Comparison of ENCODE assay signal across 26 cellular contexts in the genomic region with DNA sequence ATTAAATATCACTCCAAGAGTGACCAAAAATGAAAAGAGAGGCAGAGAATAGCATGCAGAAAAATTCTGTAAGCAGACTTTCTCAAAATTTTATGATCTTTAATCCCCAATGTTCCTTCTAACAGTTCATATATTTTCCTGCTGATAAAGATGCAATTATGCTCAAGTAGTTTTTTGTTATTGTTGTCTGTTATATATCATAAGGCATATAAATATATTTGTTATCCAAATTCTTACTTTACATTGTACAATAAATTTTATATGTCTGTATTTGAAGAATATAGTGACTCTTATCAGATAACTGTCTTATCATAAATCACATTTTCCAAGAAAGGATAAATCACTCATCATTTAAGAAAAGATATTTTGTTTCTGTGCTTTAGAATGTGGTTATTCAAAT. TPM values are rescaled to one million over a fixed set of nuclear protein-coding genes. Genes with fewer than 3 reads are reported as not detected.
DNase-seq lines count a peak whose midpoint lies in the region; ATAC-seq, FAIRE-seq and TF ChIP-seq lines count a peak whose summit lies in the region.
"Had no signal": no experiment of that assay in that cellular context is flagged by ENCODE, and none has a peak within 500 bp of the region (broad histone marks: within the 10 kb centered on the region; RNA-seq: fewer than 3 reads in every experiment).

No MANE protein-coding gene starts in this region.

- H3K4me2 ChIP-seq in keratinocyte (ENCODE audit: control insufficient read depth, extremely low read depth, insufficient read depth, low read depth, low read length): peak overlapping the region; percentile 92
- H3K4me2 ChIP-seq: BLaER1, KMS-11 had no signal

- no peak overlapping the region for H3K27ac ChIP-seq in ACC112 (ENCODE audit: low read depth, low read length)
- no peak overlapping the region for H3K27ac ChIP-seq in keratinocyte (ENCODE audit: control insufficient read depth, insufficient read depth, low read length)
- H3K27ac ChIP-seq in suprapubic skin: no peak overlapping the region
- H3K27ac ChIP-seq: BLaER1, KMS-11 had no signal

- no peak for TF ChIP-seq POLR2A in suprapubic skin (IDR thresholded peaks at IDR 0.05)

- H3K79me2 ChIP-seq in ACC112 (ENCODE audit: control insufficient read depth, insufficient read depth, low read length, unreplicated experiment): no peaks in the 10 kb centered on the region
- H3K79me2 ChIP-seq in keratinocyte (ENCODE audit: control insufficient read depth, insufficient read depth, low read length): peaks cover 6% of the 10 kb centered on the region

- no peaks in the 10 kb centered on the region for H3K9me1 ChIP-seq in keratinocyte (ENCODE audit: control insufficient read depth, extremely low read depth, insufficient read depth, low read length)

- no peak for TF ChIP-seq EP300 in suprapubic skin (IDR thresholded peaks at IDR 0.05)

- ATAC-seq in activated CD8-positive, alpha-beta memory T cell treated with anti-CD3 and anti-CD28 coated beads, Interleukin-2, amount 10 ng/mL, durations not matched to agents 7 days and 5 days: no peak
- ATAC-seq: GM12878, HCT116 had no signal

- FAIRE-seq in keratinocyte (lab: Jason Lieb, UNC): no peak
- FAIRE-seq: GM12878 had no signal

- TF ChIP-seq CTCF in keratinocyte (optimal IDR thresholded peaks at IDR 0.05 in 1 of 3, IDR thresholded peaks at IDR 0.05 in 1 of 3, conservative IDR thresholded peaks at IDR 0.05 in 1 of 3; ENCODE audit: extremely low read depth in 1 of 3, insufficient read depth in 2 of 3, low read length in 3 of 3) (no peak), suprapubic skin (IDR thresholded peaks at IDR 0.05) (no peak)

- no peaks in the 10 kb centered on the region for H3K36me3 ChIP-seq in ACC112 (ENCODE audit: insufficient read depth, low read length)
- H3K36me3 ChIP-seq in keratinocyte (ENCODE audit: control insufficient read depth in 2 of 2, extremely low read depth in 1 of 2, insufficient read depth in 2 of 2, low read length in 2 of 2): no peaks in the 10 kb centered on the region
- H3K36me3 ChIP-seq in suprapubic skin: no peaks in the 10 kb centered on the region
- H3K36me3 ChIP-seq: BLaER1 had no signal

- dilution Hi-C loops in keratinocyte (cut with MboI; ENCODE audit: extremely low pct_ligation_motif_present, low sequenced_read_pairs): no loop called here

- H3K9me3 ChIP-seq in keratinocyte (ENCODE audit: control insufficient read depth, low read depth, low read length) (no peaks in the 10 kb centered on the region), suprapubic skin (no peaks in the 10 kb centered on the region)
- H3K9me3 ChIP-seq: BLaER1, Caco-2 had no signal

- no peaks in the 10 kb centered on the region for H4K20me1 ChIP-seq in keratinocyte (ENCODE audit: control insufficient read depth, extremely low read depth, insufficient read depth, low read length)
- H4K20me1 ChIP-seq: BLaER1 had no signal

- no peaks in the 10 kb centered on the region for H3K9me3 Mint-ChIP-seq in activated CD8-positive, alpha-beta memory T cell treated with anti-CD3 and anti-CD28 coated beads, Interleukin-2, amount 10 ng/mL, durations not matched to agents 7 days and 5 days (ENCODE audit: low read depth)
- H3K9me3 Mint-ChIP-seq: CD4-positive, alpha-beta T cell had no signal

- H3K4me1 Mint-ChIP-seq in activated CD8-positive, alpha-beta memory T cell treated with anti-CD3 and anti-CD28 coated beads, Interleukin-2, amount 10 ng/mL, durations not matched to agents 7 days and 5 days: no peaks in the 10 kb centered on the region

- H3K27ac Mint-ChIP-seq in activated CD8-positive, alpha-beta memory T cell treated with anti-CD3 and anti-CD28 coated beads, Interleukin-2, amount 10 ng/mL, durations not matched to agents 7 days and 5 days: no peak overlapping the region
- H3K27ac Mint-ChIP-seq: CD4-positive, alpha-beta T cell had no signal

- DNase-seq in NCI-H526 treated with DMSO at 0.1 percent for 48 hours (lab: John Stamatoyannopoulos, UW): peak; percentile 34
- DNase-seq in keratinocyte (ENCODE audit: low read depth, low spot score): no peak
- DNase-seq in suprapubic skin (ENCODE audit: low spot score in 2 of 2): no peak
- no peak for DNase-seq in activated CD8-positive, alpha-beta memory T cell treated with anti-CD3 and anti-CD28 coated beads, Interleukin-2, amount 10 ng/mL, durations not matched to agents 7 days and 5 days
- no peak for DNase-seq in COLO668 (lab: John Stamatoyannopoulos, UW; ENCODE audit: unreplicated experiment)
- DNase-seq in mucosa of gallbladder (ENCODE audit: low spot score): no peak
- DNase-seq: ACHN; Caco-2; CD4-positive, alpha-beta T cell; DMS 273 treated with DMSO at 0.1 percent for 48 hours; DND-41; GOT3; IMR-90; NCI-H1105; NCI-H146; NCI-H2029; NCI-H2171; NCI-H345; NCI-H524 treated with DMSO at 0.1 percent for 48 hours; Right ventricle myocardium superior had no signal

- H2AFZ ChIP-seq in ACC112 (ENCODE audit: low read length, unreplicated experiment): peak overlapping the region; percentile 1
- no peak overlapping the region for H2AFZ ChIP-seq in keratinocyte (ENCODE audit: control insufficient read depth, low read length)

- no peak overlapping the region for H3K4me3 ChIP-seq in ACC112 (ENCODE audit: low read depth, low read length)
- peak overlapping the region in 1 of 3 experiments; percentile 69 for H3K4me3 ChIP-seq in keratinocyte (ENCODE audit: control insufficient read depth in 2 of 3, extremely low read depth in 1 of 3, insufficient read depth in 2 of 3, low read depth in 1 of 3, low read length in 3 of 3)
- H3K4me3 ChIP-seq in suprapubic skin: peak overlapping the region; percentile 52
- H3K4me3 ChIP-seq: BLaER1, GM12878 had no signal

- H3K4me3 Mint-ChIP-seq in activated CD8-positive, alpha-beta memory T cell treated with anti-CD3 and anti-CD28 coated beads, Interleukin-2, amount 10 ng/mL, durations not matched to agents 7 days and 5 days: no peak overlapping the region
- H3K4me3 Mint-ChIP-seq: CD4-positive, alpha-beta T cell had no signal

- H3K27me3 Mint-ChIP-seq in activated CD8-positive, alpha-beta memory T cell treated with anti-CD3 and anti-CD28 coated beads, Interleukin-2, amount 10 ng/mL, durations not matched to agents 7 days and 5 days: no peaks in the 10 kb centered on the region
- H3K27me3 Mint-ChIP-seq: CD4-positive, alpha-beta T cell had no signal

- no peak overlapping the region for H3K9ac ChIP-seq in keratinocyte (ENCODE audit: control insufficient read depth, extremely low read depth, insufficient read depth, low read length)
- H3K9ac ChIP-seq: BLaER1, KMS-11 had no signal

- peaks cover 42% of the 10 kb centered on the region for H3K4me1 ChIP-seq in ACC112 (ENCODE audit: control insufficient read depth, insufficient read depth, low read length, unreplicated experiment)
- H3K4me1 ChIP-seq in keratinocyte (ENCODE audit: control insufficient read depth, extremely low read depth, insufficient read depth, low read length): peaks cover 48% of the 10 kb centered on the region
- H3K4me1 ChIP-seq in suprapubic skin: peaks cover 30% of the 10 kb centered on the region
- H3K4me1 ChIP-seq: BLaER1 had no signal

- H3K27me3 ChIP-seq in ACC112 (ENCODE audit: insufficient read depth, low read length) (no peaks in the 10 kb centered on the region), keratinocyte (ENCODE audit: control insufficient read depth, extremely low read depth, insufficient read depth, low read length) (no peaks in the 10 kb centered on the region), suprapubic skin (no peaks in the 10 kb centered on the region)
- H3K27me3 ChIP-seq: BLaER1 had no signal

- CTCF ChIA-PET in activated CD8-positive, alpha-beta memory T cell treated with anti-CD3 and anti-CD28 coated beads, Interleukin-2, amount 10 ng/mL, durations not matched to agents 7 days and 5 days (lab: Charles Lee): no interaction called here

- no peaks in the 10 kb centered on the region for H3K36me3 Mint-ChIP-seq in activated CD8-positive, alpha-beta memory T cell treated with anti-CD3 and anti-CD28 coated beads, Interleukin-2, amount 10 ng/mL, durations not matched to agents 7 days and 5 days

RNA-seq across cellular contexts. Expression of a gene that starts 2.7 kb away (rescaled TPM):
- polyA plus RNA-seq in keratinocyte: 2.5 to 4.7 TPM (median 4.2 TPM) in 3 replicates
- polyA plus RNA-seq in keratinocyte (2011; ENCODE audit: low read depth): 1.4 TPM
- 1.6 and 3.1 TPM in 2 replicates for polyA plus RNA-seq in keratinocyte (2011; cell fraction: cytosol; rRNA removed)
- polyA plus RNA-seq in keratinocyte (2011; cell fraction: nucleus; rRNA removed): 4.5 and 6.0 TPM in 2 replicates
- 1.6 and 2.2 TPM in 2 replicates for polyA plus RNA-seq in keratinocyte (2012; ENCODE audit: low replicate concordance)
- 1.4 to 4.9 TPM (median 3.8 TPM) in 3 replicates for polyA minus RNA-seq in keratinocyte
- polyA minus RNA-seq in keratinocyte (2011; cell fraction: cytosol; rRNA and poly(A)+ RNA removed): 1.9 TPM
- 4.6 and 9.6 TPM in 2 replicates for polyA minus RNA-seq in keratinocyte (2011; cell fraction: nucleus; rRNA and poly(A)+ RNA removed)
- total RNA-seq in suprapubic skin (1 to 10 TPM; 1.9 to 5.4 (median 3.0) TPM), mucosa of gallbladder (1.9 TPM)
- not detected for total RNA-seq in activated CD8-positive, alpha-beta memory T cell treated with anti-CD3 and anti-CD28 coated beads, Interleukin-2, amount 10 ng/mL, durations not matched to agents 7 days and 5 days
- total RNA-seq: CD4-positive, alpha-beta T cell; OCI-LY7 had no signal

RNA-seq across cellular contexts. Expression of a gene that starts 40.5 kb away (rescaled TPM):
- not detected in 3 replicates for polyA plus RNA-seq in keratinocyte
- polyA plus RNA-seq in keratinocyte (2011; ENCODE audit: low read depth): not detected
- not detected in 2 replicates for polyA plus RNA-seq in keratinocyte (2011; cell fraction: cytosol; rRNA removed)
- not detected in 2 replicates for polyA plus RNA-seq in keratinocyte (2011; cell fraction: nucleus; rRNA removed)
- polyA plus RNA-seq in keratinocyte (2012; ENCODE audit: low replicate concordance): not detected in 2 replicates
- polyA minus RNA-seq in keratinocyte: not detected in 3 replicates
- not detected for polyA minus RNA-seq in keratinocyte (2011; cell fraction: cytosol; rRNA and poly(A)+ RNA removed)
- polyA minus RNA-seq in keratinocyte (2011; cell fraction: nucleus; rRNA and poly(A)+ RNA removed): not detected in 2 replicates
- total RNA-seq in suprapubic skin (not detected), mucosa of gallbladder (0.17 TPM)
- total RNA-seq in activated CD8-positive, alpha-beta memory T cell treated with anti-CD3 and anti-CD28 coated beads, Interleukin-2, amount 10 ng/mL, durations not matched to agents 7 days and 5 days: not detected
- total RNA-seq: Caco-2; CD4-positive, alpha-beta T cell; GM12878; IMR-90; OCI-LY7; Right ventricle myocardium superior had no signal
- polyA plus RNA-seq: IMR-90 had no signal
